8 cellular contexts compared by ENCODE assay signal in the genomic region with DNA sequence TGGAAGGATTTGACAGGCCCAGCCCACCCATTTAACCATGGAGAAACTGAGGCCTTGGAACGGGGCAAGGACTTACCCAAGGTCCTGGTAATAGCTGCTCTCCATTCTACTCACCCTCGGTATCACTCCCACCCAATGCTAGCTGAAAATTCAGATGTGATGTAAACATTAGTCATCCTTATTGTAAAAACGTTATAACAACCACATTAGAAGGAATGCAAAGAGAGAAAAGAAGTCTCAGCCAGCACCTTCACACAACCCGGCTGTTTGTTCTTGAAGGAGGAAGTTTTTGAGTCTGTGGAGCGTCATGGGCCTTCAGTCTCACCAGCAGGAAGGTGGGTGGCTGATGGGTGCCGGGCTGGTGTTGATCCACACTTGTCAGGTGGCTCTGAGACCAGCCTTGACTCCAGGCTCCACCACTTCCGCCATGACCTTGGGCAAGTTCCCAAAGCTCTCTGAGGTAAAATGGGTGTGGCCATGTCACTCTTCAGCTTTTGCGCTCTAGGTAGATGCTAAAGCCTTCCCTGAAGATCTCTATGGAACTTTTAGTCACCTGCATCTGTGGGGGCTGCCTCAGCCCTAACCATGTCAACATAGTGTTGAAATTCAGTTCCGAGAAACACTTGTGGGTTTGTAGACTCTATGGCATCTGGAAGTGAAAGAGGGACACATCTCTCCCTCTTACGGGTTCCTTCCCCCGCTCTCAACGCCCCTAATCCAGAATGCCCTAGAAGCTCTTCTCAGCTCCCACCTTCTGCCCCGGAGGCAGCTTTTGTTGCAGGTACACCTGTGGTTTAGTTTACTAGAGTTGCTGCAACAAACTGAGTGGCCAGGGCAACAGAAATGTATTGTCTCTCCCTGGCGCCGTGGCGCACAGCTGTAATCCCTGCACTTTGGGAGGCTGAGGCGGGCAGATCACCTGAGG. TPM values are rescaled to one million over a fixed set of nuclear protein-coding genes. Genes with fewer than 3 reads are reported as not detected.
DNase-seq lines count a peak whose midpoint lies in the region; ATAC-seq, FAIRE-seq and TF ChIP-seq lines count a peak whose summit lies in the region.

No MANE protein-coding gene starts in this region.

- CTCF ChIA-PET in activated B cell treated with CpG ODN at 0.5 μM for 24 hours (lab: Charles Lee) = interaction anchor here (1.4 kb wide), 1 partner anchor 16 kb away, joined by 4 read pairs; no protein-coding TSS in a partner anchor

- FAIRE-seq in GM12892 (lab: Jason Lieb, UNC) = peak; percentile 88

- H3K4me3 Mint-ChIP-seq in activated B cell treated with CpG ODN at 0.5 μM for 24 hours (peak overlapping the region; percentile 24), CD14-positive monocyte (no peak overlapping the region)

- TF ChIP-seq CTCF in activated B cell treated with CpG ODN at 0.5 μM for 24 hours (IDR thresholded peaks at IDR 0.05) = no peak
- TF ChIP-seq CTCF in CD14-positive monocyte (IDR thresholded peaks at IDR 0.05) = no peak

- ATAC-seq in activated B cell treated with CpG ODN at 0.5 μM for 24 hours (ENCODE audit: low read depth) (peak; percentile 47), HG03571 (IDR thresholded peaks at IDR 0.05; ENCODE audit: unreplicated experiment) (no peak), Right ventricle myocardium inferior (no peak), HG02981 (IDR thresholded peaks at IDR 0.05; ENCODE audit: unreplicated experiment) (no peak)

- H3K27ac Mint-ChIP-seq in activated B cell treated with CpG ODN at 0.5 μM for 24 hours (peak overlapping the region; percentile 79), CD14-positive monocyte (peak overlapping the region in 3 of 7 donors; percentile 0 to 72 (median 68))

- TF ChIP-seq POLR2A in GM12892 (IDR thresholded peaks at IDR 0.05; ENCODE audit: low read depth, low read length) = no peak

- H3K27me3 Mint-ChIP-seq in activated B cell treated with CpG ODN at 0.5 μM for 24 hours = no peaks in the 10 kb centered on the region
- H3K27me3 Mint-ChIP-seq in CD14-positive monocyte (ENCODE audit: low read depth in 3 of 3) = peaks cover 10 to 26% (median 11%) of the 10 kb centered on the region in 3 donors

- H3K4me1 Mint-ChIP-seq in activated B cell treated with CpG ODN at 0.5 μM for 24 hours = peaks cover 53% of the 10 kb centered on the region
- H3K4me1 Mint-ChIP-seq in CD14-positive monocyte = peaks cover 21% of the 10 kb centered on the region

- DNase-seq in GM12892 (ENCODE audit: insufficient read length) = no peak
- no peak for DNase-seq in activated B cell treated with CpG ODN at 0.5 μM for 24 hours
- DNase-seq in astrocyte of the hippocampus (ENCODE audit: low read depth, low spot score) = peak; percentile 26
- DNase-seq in stimulated activated CD4-positive, alpha-beta T cell treated with anti-CD3 and anti-CD28 coated beads, Interleukin-2, amount 100 ng/mL, for 24 hours = peak; percentile 87 to 88
- no peak for DNase-seq in Right ventricle myocardium inferior (ENCODE audit: missing footprints)
- DNase-seq in CD14-positive monocyte (ENCODE audit: low spot score) = no peak

- H3K9me3 Mint-ChIP-seq in activated B cell treated with CpG ODN at 0.5 μM for 24 hours (no peaks in the 10 kb centered on the region), CD14-positive monocyte (peaks cover 0 to 1% (median 0%) of the 10 kb centered on the region in 7 donors)

- POLR2A ChIA-PET in activated B cell treated with CpG ODN at 0.5 μM for 24 hours (lab: Charles Lee) = interaction anchor here (0.6 to 1.0 kb wide), 2 partner anchors 34 to 40 kb away, joined by 4 read pairs; partner anchors contain the start of gene SLC15A3

- intact Hi-C loops in activated B cell treated with CpG ODN at 0.5 μM for 24 hours (cut with micrococcal nuclease) = loop anchor here (5.0 kb wide), 1 partner anchor 36 kb away; no protein-coding TSS in a partner anchor
- intact Hi-C loops in Right ventricle myocardium inferior (cut with DNase I) = no loop called here
- intact Hi-C loops in CD14-positive monocyte (cut with micrococcal nuclease) = no loop called here

- H3K36me3 Mint-ChIP-seq in activated B cell treated with CpG ODN at 0.5 μM for 24 hours (ENCODE audit: low read depth) (no peaks in the 10 kb centered on the region), CD14-positive monocyte (peaks cover 0 to 3% of the 10 kb centered on the region in 2 donors)

RNA-seq across cellular contexts. Expression of gene CD6, which starts 14.8 kb away (rescaled TPM):
- polyA plus RNA-seq in GM12892 (2012; ENCODE audit: missing spikeins) = 2.9 TPM
- total RNA-seq in activated B cell treated with CpG ODN at 0.5 μM for 24 hours (6.7 and 12.0 TPM in 2 replicates), Right ventricle myocardium inferior (0.22 TPM)
- polyA plus RNA-seq in CD14-positive monocyte = under 1 TPM; 0.39 TPM

RNA-seq across cellular contexts. Expression of gene SLC15A3, which starts 34.3 kb away (rescaled TPM):
- polyA plus RNA-seq in GM12892 (2012; ENCODE audit: missing spikeins) = 62.6 TPM
- total RNA-seq in activated B cell treated with CpG ODN at 0.5 μM for 24 hours (76.4 and 77.8 TPM in 2 replicates), Right ventricle myocardium inferior (20.8 TPM)
- 10 to 100 TPM; 27.1 to 35.0 TPM for polyA plus RNA-seq in CD14-positive monocyte

Comparison
In these comparisons a context has a peak if more than half of its experiments do, and no peak if none do; other contexts are left out.
1. DNase-seq: peak in astrocyte of the hippocampus (single experiment) and stimulated activated CD4-positive, alpha-beta T cell treated with anti-CD3 and anti-CD28 coated beads, Interleukin-2, amount 100 ng/mL, for 24 hours (2 of 2); none in GM12892 (single experiment), activated B cell treated with CpG ODN at 0.5 μM for 24 hours (single experiment), Right ventricle myocardium inferior (single experiment) and CD14-positive monocyte (single experiment).